ENCODE assay signal across 8 cellular contexts in the genomic region with DNA sequence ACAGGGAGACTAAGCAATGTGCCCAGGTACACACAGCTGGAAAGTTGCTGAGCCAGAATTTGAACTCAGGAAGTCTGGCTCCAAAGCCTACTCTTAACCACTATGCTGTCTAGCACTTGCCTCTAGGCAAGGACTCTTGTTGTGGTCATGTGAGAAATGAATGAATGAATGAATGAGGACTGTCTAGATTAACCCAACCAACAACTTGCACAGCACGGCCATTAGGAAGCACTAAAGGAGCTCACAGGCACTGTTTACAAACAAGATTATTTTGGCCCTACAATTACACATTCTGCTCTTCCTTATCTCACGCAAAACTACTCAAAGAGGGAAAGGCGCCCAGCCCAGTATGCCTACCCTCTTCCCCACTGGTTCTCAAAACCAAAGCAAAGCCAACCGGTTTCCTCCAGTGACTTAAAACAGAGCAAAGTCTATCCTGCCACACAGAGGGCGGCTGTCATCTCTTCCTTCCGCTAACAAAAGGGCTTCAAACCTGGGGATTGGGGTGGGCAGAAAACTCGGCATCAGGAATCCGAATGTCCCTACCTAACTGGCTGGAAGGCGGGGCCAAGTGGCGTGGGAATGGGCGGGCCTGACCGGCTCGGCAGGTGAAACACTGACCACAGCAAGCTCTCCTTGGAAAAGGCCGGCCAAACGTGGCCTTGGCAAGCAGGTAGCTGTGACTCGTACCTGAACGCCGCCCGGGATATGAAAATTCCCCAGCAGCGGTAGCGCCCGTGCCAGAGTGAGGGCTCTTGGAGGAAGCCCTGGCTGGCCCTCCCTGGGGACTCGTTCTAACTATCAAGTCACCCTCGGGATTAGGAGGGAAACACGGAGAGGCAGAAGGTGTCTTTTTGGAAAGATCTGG. TPM values are rescaled to one million over a fixed set of nuclear protein-coding genes. Genes with fewer than 3 reads are reported as not detected.
A peak's percentile ranks its signal among the peaks of the same experiment; 100 is the strongest.
DNase-seq lines count a peak whose midpoint lies in the region; ATAC-seq, FAIRE-seq and TF ChIP-seq lines count a peak whose summit lies in the region.

No MANE protein-coding gene starts in this region.

- H3K79me2 ChIP-seq in keratinocyte (ENCODE audit: control insufficient read depth, insufficient read depth, low read length), result peaks cover 45% of the 10 kb centered on the region

- WGBS in small intestine, 3 donors, result 0 to 1% (median 0%) methylated on average over 25 of the region's 25 CpGs

- DNase-seq in EH (ENCODE audit: low read depth) (peak; percentile 29), Kasumi-1 (lab: John Stamatoyannopoulos, UW) (peak; percentile 83), SW480 (ENCODE audit: low spot score) (peak; percentile 85), cardiac fibroblast (ENCODE audit: low read depth in 2 of 2) (peak; percentile 12 to 27), keratinocyte (ENCODE audit: low read depth, low spot score) (no peak), small intestine (peak; percentile 85), SKM-1 treated with dmso at 0.1 percent for 144 hours (lab: John Stamatoyannopoulos, UW; ENCODE audit: unreplicated experiment) (no peak)

- H3K36me3 ChIP-seq in keratinocyte (ENCODE audit: control insufficient read depth in 2 of 2, extremely low read depth in 1 of 2, insufficient read depth in 2 of 2, low read length in 2 of 2), result peaks cover 0 to 15% of the 10 kb centered on the region in 2 experiments
- no peaks in the 10 kb centered on the region for H3K36me3 ChIP-seq in small intestine (ENCODE audit: control insufficient read depth in 2 of 2, insufficient read depth in 2 of 2, low read length in 2 of 2)

- H3K9ac ChIP-seq in keratinocyte (ENCODE audit: control insufficient read depth, extremely low read depth, insufficient read depth, low read length), result peak overlapping the region; percentile 94

- H4K20me1 ChIP-seq in keratinocyte (ENCODE audit: control insufficient read depth, extremely low read depth, insufficient read depth, low read length), result peaks cover 7% of the 10 kb centered on the region

- no peaks in the 10 kb centered on the region for H3K9me3 ChIP-seq in keratinocyte (ENCODE audit: control insufficient read depth, low read depth, low read length)
- H3K9me3 ChIP-seq in small intestine (ENCODE audit: control insufficient read depth, low read depth), result no peaks in the 10 kb centered on the region

- H3K4me3 ChIP-seq in cardiac fibroblast (replicated peaks in 1 of 2; ENCODE audit: low read depth in 2 of 2, low read length in 2 of 2) (peak overlapping the region; percentile 88 to 93), keratinocyte (ENCODE audit: control insufficient read depth in 2 of 3, extremely low read depth in 1 of 3, insufficient read depth in 2 of 3, low read depth in 1 of 3, low read length in 3 of 3) (peak overlapping the region; percentile 75 to 89 (median 87)), small intestine (ENCODE audit: low read depth in 1 of 2, low read length in 2 of 2) (peak overlapping the region; percentile 94 to 95)

- peak overlapping the region; percentile 94 for H3K27ac ChIP-seq in keratinocyte (ENCODE audit: control insufficient read depth, insufficient read depth, low read length)
- H3K27ac ChIP-seq in small intestine (ENCODE audit: low read depth in 1 of 2, low read length in 1 of 2), result peak overlapping the region; percentile 96 to 97

- H3K27me3 ChIP-seq in keratinocyte (ENCODE audit: control insufficient read depth, extremely low read depth, insufficient read depth, low read length) (no peaks in the 10 kb centered on the region), small intestine (ENCODE audit: control insufficient read depth in 2 of 2, insufficient read depth in 2 of 2, low read length in 2 of 2) (no peaks in the 10 kb centered on the region)

- FAIRE-seq in keratinocyte (lab: Jason Lieb, UNC) (peak; percentile 87), small intestine (lab: Jason Lieb, UNC) (no peak)

- TF ChIP-seq CTCF in cardiac fibroblast (IDR thresholded peaks at IDR 0.05; ENCODE audit: low read depth, low read length) (no peak), keratinocyte (optimal IDR thresholded peaks at IDR 0.05 in 1 of 3, IDR thresholded peaks at IDR 0.05 in 1 of 3, conservative IDR thresholded peaks at IDR 0.05 in 1 of 3; ENCODE audit: extremely low read depth in 1 of 3, insufficient read depth in 2 of 3, low read length in 3 of 3) (no peak)

- H3K9me1 ChIP-seq in keratinocyte (ENCODE audit: control insufficient read depth, extremely low read depth, insufficient read depth, low read length), result peaks cover 2% of the 10 kb centered on the region

- peak overlapping the region; percentile 2 for H2AFZ ChIP-seq in keratinocyte (ENCODE audit: control insufficient read depth, low read length)

- ATAC-seq in HG03439 (IDR thresholded peaks at IDR 0.05; ENCODE audit: unreplicated experiment), result no peak

- H3K4me1 ChIP-seq in keratinocyte (ENCODE audit: control insufficient read depth, extremely low read depth, insufficient read depth, low read length) (peaks cover 28% of the 10 kb centered on the region), small intestine (ENCODE audit: control insufficient read depth in 2 of 2, insufficient read depth in 1 of 2, low read depth in 1 of 2, low read length in 1 of 2) (peaks cover 6 to 10% of the 10 kb centered on the region in 2 donors)

- peak overlapping the region; percentile 84 for H3K4me2 ChIP-seq in keratinocyte (ENCODE audit: control insufficient read depth, extremely low read depth, insufficient read depth, low read depth, low read length)

- dilution Hi-C loops in keratinocyte (cut with MboI; ENCODE audit: extremely low pct_ligation_motif_present, low sequenced_read_pairs), result no loop called here

RNA-seq across cellular contexts. Expression of gene STK40, which starts 0.9 kb away (rescaled TPM):
- polyA plus RNA-seq in keratinocyte (8.5 to 10.4 TPM (median 10.3 TPM) in 3 replicates), small intestine (10 to 100 TPM; 12.7 to 33.3 (median 17.3) TPM)
- 14.7 TPM for polyA plus RNA-seq in keratinocyte (2011; ENCODE audit: low read depth)
- 6.1 and 7.0 TPM in 2 replicates for polyA plus RNA-seq in keratinocyte (2011; cell fraction: cytosol; rRNA removed)
- 19.3 and 23.3 TPM in 2 replicates for polyA plus RNA-seq in keratinocyte (2011; cell fraction: nucleus; rRNA removed)
- 9.8 and 17.6 TPM in 2 replicates for polyA plus RNA-seq in keratinocyte (2012; ENCODE audit: low replicate concordance)
- 14.0 to 28.2 TPM (median 16.3 TPM) in 3 replicates for polyA minus RNA-seq in keratinocyte
- polyA minus RNA-seq in keratinocyte (2011; cell fraction: cytosol; rRNA and poly(A)+ RNA removed), result 6.3 TPM
- polyA minus RNA-seq in keratinocyte (2011; cell fraction: nucleus; rRNA and poly(A)+ RNA removed), result 7.2 and 8.5 TPM in 2 replicates

RNA-seq across cellular contexts. Expression of gene LSM10, which starts 12.9 kb away (rescaled TPM):
- polyA plus RNA-seq in keratinocyte (41.3 to 67.8 TPM (median 45.3 TPM) in 3 replicates), small intestine (10 to 100 TPM; 48.1 to 55.5 (median 51.9) TPM)
- polyA plus RNA-seq in keratinocyte (2011; ENCODE audit: low read depth), result 12.7 TPM
- polyA plus RNA-seq in keratinocyte (2011; cell fraction: cytosol; rRNA removed), result 43.5 and 55.1 TPM in 2 replicates
- polyA plus RNA-seq in keratinocyte (2011; cell fraction: nucleus; rRNA removed), result 15.1 and 19.6 TPM in 2 replicates
- polyA plus RNA-seq in keratinocyte (2012; ENCODE audit: low replicate concordance), result 28.2 and 48.4 TPM in 2 replicates
- 29.0 to 51.7 TPM (median 34.5 TPM) in 3 replicates for polyA minus RNA-seq in keratinocyte
- 41.6 TPM for polyA minus RNA-seq in keratinocyte (2011; cell fraction: cytosol; rRNA and poly(A)+ RNA removed)
- polyA minus RNA-seq in keratinocyte (2011; cell fraction: nucleus; rRNA and poly(A)+ RNA removed), result 6.8 and 8.8 TPM in 2 replicates

Comparison
In these comparisons a context has a peak if more than half of its experiments do, and no peak if none do; other contexts are left out.
1. DNase-seq: peak in EH (single experiment), Kasumi-1 (2 of 2), SW480 (single experiment), cardiac fibroblast (2 of 2) and small intestine (single experiment); none in keratinocyte (single experiment) and SKM-1 treated with dmso at 0.1 percent for 144 hours (single experiment).
2. Peak in every context shown above with its lines, with median percentiles within 50 percentile points of each other: H3K4me3 ChIP-seq.